In genomic region chr20:31595654-31596411, GRCh38 we compare ENCODE assay signal across 8 cellular contexts. TPM values are rescaled to one million over a fixed set of nuclear protein-coding genes. Genes with fewer than 3 reads are reported as not detected.
DNase-seq lines count a peak whose midpoint lies in the region; ATAC-seq and TF ChIP-seq lines count a peak whose summit lies in the region.

No MANE protein-coding gene starts in this region.

- peaks cover 6% of the 10 kb centered on the region for H3K27me3 Mint-ChIP-seq in CD4-positive, alpha-beta T cell

- H3K9me3 Mint-ChIP-seq in CD4-positive, alpha-beta T cell, result no peaks in the 10 kb centered on the region

- no peaks in the 10 kb centered on the region for H3K9me3 ChIP-seq in SK-N-SH
- H3K9me3 ChIP-seq in gastroesophageal sphincter, result no peaks in the 10 kb centered on the region
- no peaks in the 10 kb centered on the region for H3K9me3 ChIP-seq in psoas muscle
- no peaks in the 10 kb centered on the region for H3K9me3 ChIP-seq in CD4-positive, alpha-beta T cell (ENCODE audit: control insufficient read depth, low read length)

- H3K4me1 ChIP-seq in SK-N-SH (ENCODE audit: control insufficient read depth in 1 of 2, insufficient read depth in 2 of 2, low read depth in 1 of 2, low read length in 1 of 2) (peaks cover 6 to 10% of the 10 kb centered on the region in 2 experiments; a peak in 1 of 4 replicates), gastroesophageal sphincter (peaks cover 0 to 34% (median 0%) of the 10 kb centered on the region in 3 donors), psoas muscle (no peaks in the 10 kb centered on the region)

- POLR2A ChIA-PET in SK-N-SH (lab: Yijun Ruan, JAX), result interaction anchor here (0.7 to 3.1 kb wide), 9 partner anchors 8 to 27 kb away, joined by 3 to 51 read pairs (median 4); partner anchors contain the start of gene ID1
- POLR2A ChIA-PET in CD4-positive, alpha-beta T cell (lab: Charles Lee), result interaction anchor here (1.3 kb wide), 1 partner anchor 28 kb away, joined by 5 read pairs; no protein-coding TSS in a partner anchor

- H3K27ac Mint-ChIP-seq in CD4-positive, alpha-beta T cell, result no peak overlapping the region

- H3K36me3 ChIP-seq in SK-N-SH (replicated peaks in 1 of 2; ENCODE audit: control insufficient read depth in 1 of 2, insufficient read depth in 2 of 2, low read length in 1 of 2) (no peaks in the 10 kb centered on the region), gastroesophageal sphincter (no peaks in the 10 kb centered on the region), psoas muscle (ENCODE audit: insufficient read depth in 1 of 2, low read depth in 1 of 2) (no peaks in the 10 kb centered on the region)

- ATAC-seq in gastroesophageal sphincter (peak; percentile 94), psoas muscle (peak; percentile 57 to 83 (median 78)), HG02938 (IDR thresholded peaks at IDR 0.05; ENCODE audit: unreplicated experiment) (no peak), HG03196 (IDR thresholded peaks at IDR 0.05; ENCODE audit: unreplicated experiment) (no peak)
- no peak for ATAC-seq in CD4-positive, alpha-beta T cell (ENCODE audit: poor library complexity)

- H3K9ac ChIP-seq in SK-N-SH, result peak overlapping the region; percentile 34; the same call in 1 of the 2 replicates

- CTCF ChIA-PET in SK-N-SH (lab: Yijun Ruan, JAX), result interaction anchor here (1.2 to 33.9 kb wide), 7 partner anchors 9 to 128 kb away, joined by 3 to 1802 read pairs (median 5); partner anchors contain the start of gene ID1
- CTCF ChIA-PET in CD4-positive, alpha-beta T cell (lab: Charles Lee), result interaction anchor here (2.2 kb wide), 1 partner anchor 16 kb away, joined by 10 read pairs; no protein-coding TSS in a partner anchor

- TF ChIP-seq EP300 in SK-N-SH (IDR thresholded peaks at IDR 0.05; ENCODE audit: borderline replicate concordance in 1 of 2, low read depth in 1 of 2, low read length in 1 of 2) (peak; percentile 74 to 92), gastroesophageal sphincter (IDR thresholded peaks at IDR 0.05) (no peak)

- DNase-seq in ELR (ENCODE audit: low read depth) (peak; percentile 100), SK-N-SH (peak; percentile 90), psoas muscle (peak; percentile 83 to 86), NCI-H82 treated with DMSO at 0.1 percent for 48 hours (lab: John Stamatoyannopoulos, UW; ENCODE audit: unreplicated experiment) (no peak)
- no peak for DNase-seq in CD4-positive, alpha-beta T cell

- peaks cover 46% of the 10 kb centered on the region for H3F3A ChIP-seq in SK-N-SH (replicated peaks; ENCODE audit: insufficient read depth)

- TF ChIP-seq POLR2A in gastroesophageal sphincter (IDR thresholded peaks at IDR 0.05), result peak; percentile 9 to 14

- no peak overlapping the region for H3K4me3 Mint-ChIP-seq in CD4-positive, alpha-beta T cell

- peak overlapping the region; percentile 26; the same call in 1 of the 2 replicates for H3K4me2 ChIP-seq in SK-N-SH

- H3K4me1 Mint-ChIP-seq in CD4-positive, alpha-beta T cell (ENCODE audit: low read depth), result no peaks in the 10 kb centered on the region

- intact Hi-C loops in psoas muscle (cut with DNase I), result no loop called here
- intact Hi-C loops in CD4-positive, alpha-beta T cell (cut with DNase I, micrococcal nuclease), result no loop called here

- H3K4me3 ChIP-seq in SK-N-SH (ENCODE audit: low read depth in 2 of 2, low read length in 1 of 2) (no peak overlapping the region), gastroesophageal sphincter (no peak overlapping the region), psoas muscle (no peak overlapping the region)

- 4% methylated on average over 11 of the region's 15 CpGs for WGBS in SK-N-SH (ENCODE audit: low lambda C conversion rate)
- WGBS in gastroesophageal sphincter (ENCODE audit: low coverage in 1 of 2), 2 donors, result 47 to 55% methylated on average over 5 to 8 of the region's 15 CpGs
- WGBS in psoas muscle, 3 donors, result 36 to 39% (median 38%) methylated on average over 15 of the region's 15 CpGs

- H3K27me3 ChIP-seq in SK-N-SH (ENCODE audit: insufficient read depth) (no peaks in the 10 kb centered on the region), gastroesophageal sphincter (no peaks in the 10 kb centered on the region), psoas muscle (ENCODE audit: insufficient read depth in 3 of 3, low read length in 2 of 3) (no peaks in the 10 kb centered on the region)
- H3K27me3 ChIP-seq in CD4-positive, alpha-beta T cell (ENCODE audit: control insufficient read depth, insufficient read depth, low read length), result peaks cover 3% of the 10 kb centered on the region

- H3K27ac ChIP-seq in SK-N-SH (ENCODE audit: low read depth in 2 of 2, low read length in 1 of 2) (peak overlapping the region; percentile 86 to 91), gastroesophageal sphincter (peak overlapping the region; percentile 18 to 81 (median 79)), psoas muscle (peak overlapping the region; percentile 69)
- no peak overlapping the region for H3K27ac ChIP-seq in CD4-positive, alpha-beta T cell (ENCODE audit: low read depth, low read length)

- TF ChIP-seq RAD21 in SK-N-SH (IDR thresholded peaks at IDR 0.05; ENCODE audit: low read length), result no peak

- no peak for TF ChIP-seq CTCF in SK-N-SH (IDR thresholded peaks at IDR 0.05)
- TF ChIP-seq CTCF in gastroesophageal sphincter (IDR thresholded peaks at IDR 0.05), result no peak
- TF ChIP-seq CTCF in psoas muscle (IDR thresholded peaks at IDR 0.05), result no peak
- no peak for TF ChIP-seq CTCF in CD4-positive, alpha-beta T cell (IDR thresholded peaks at IDR 0.05)

- H3K36me3 Mint-ChIP-seq in CD4-positive, alpha-beta T cell (ENCODE audit: low read depth), result no peaks in the 10 kb centered on the region

- H2AFZ ChIP-seq in SK-N-SH (ENCODE audit: low read depth), result peak overlapping the region; percentile 70; the same call in 1 of the 2 replicates

- peaks cover 3% of the 10 kb centered on the region; the same call in 1 of the 2 replicates for H3K79me2 ChIP-seq in SK-N-SH (ENCODE audit: insufficient read depth)

- no peaks in the 10 kb centered on the region for H3K9me2 ChIP-seq in SK-N-SH

- H4K20me1 ChIP-seq in SK-N-SH (ENCODE audit: insufficient read depth), result no peaks in the 10 kb centered on the region

TF ChIP-seq in SK-N-SH, 30 proteins besides CTCF, POLR2A, EP300 and RAD21 (continues in another document):
- TF ChIP-seq FOXJ3 (CRISPR knock-in tag; IDR thresholded peaks at IDR 0.05), result peak; percentile 35; the same call in 1 of the 2 replicates
- no peak for TF ChIP-seq JUND (IDR thresholded peaks at IDR 0.05)
- no peak; the same call in 1 of the 2 replicates for TF ChIP-seq FOSL2 (IDR thresholded peaks at IDR 0.05; ENCODE audit: borderline replicate concordance, low read depth)
- no peak for TF ChIP-seq FOXM1 (IDR thresholded peaks at IDR 0.05; ENCODE audit: low read depth)
- TF ChIP-seq USF1 (IDR thresholded peaks at IDR 0.05; ENCODE audit: borderline replicate concordance, low read depth), result peak; percentile 95
- no peak for TF ChIP-seq REST (IDR thresholded peaks at IDR 0.05; ENCODE audit: low read depth, low read length)
- TF ChIP-seq NFIC (IDR thresholded peaks at IDR 0.05; ENCODE audit: borderline replicate concordance), result peak; percentile 49; the same call in 1 of the 2 replicates
- peak; percentile 77; the same call in 1 of the 2 replicates for TF ChIP-seq MEF2A (IDR thresholded peaks at IDR 0.05; ENCODE audit: borderline replicate concordance, low read depth)
- peak; percentile 64 for TF ChIP-seq CHD2 (IDR thresholded peaks at IDR 0.05; ENCODE audit: low read length, partially characterized antibody)

RNA-seq across cellular contexts. Expression of gene ID1, which starts 9.3 kb away (rescaled TPM):
- 324 and 493 TPM in 2 replicates for polyA plus RNA-seq in SK-N-SH (2012; rRNA removed)
- 194 and 301 TPM in 2 replicates for polyA plus RNA-seq in SK-N-SH (2012; cell fraction: cytosol; rRNA removed)
- polyA plus RNA-seq in SK-N-SH (2012; cell fraction: nucleus; rRNA removed), result 945 and 1,537 TPM in 2 replicates
- total RNA-seq in gastroesophageal sphincter, result 100 to 1,000 TPM; 221 to 714 (median 372) TPM
- 100 to 1,000 TPM in 2 of 4 donors, 10 to 100 TPM in 2; 25.1 to 129 (median 102) TPM for total RNA-seq in psoas muscle
- 100 to 1,000 TPM in 1 of 3 donors, 10 to 100 TPM in 2; 45.1 to 574 (median 45.2) TPM for polyA plus RNA-seq in psoas muscle
- 10 to 100 TPM; 22.8 to 24.2 TPM for total RNA-seq in CD4-positive, alpha-beta T cell

RNA-seq across cellular contexts. Expression of gene COX4I2, which starts 41.9 kb away (rescaled TPM):
- 0.21 TPM in 1 of 2 replicates, not detected in the other for polyA plus RNA-seq in SK-N-SH (2012; rRNA removed)
- 0.39 TPM in 1 of 2 replicates, not detected in the other for polyA plus RNA-seq in SK-N-SH (2012; cell fraction: cytosol; rRNA removed)
- not detected in 2 replicates for polyA plus RNA-seq in SK-N-SH (2012; cell fraction: nucleus; rRNA removed)
- total RNA-seq in gastroesophageal sphincter, result 10 to 100 TPM in 2 of 4 donors, 1 to 10 TPM in 1, not detected in 1; 4.6 to 40.9 (median 12.1) TPM
- total RNA-seq in psoas muscle, result 1 to 10 TPM; 3.5 to 8.1 (median 5.0) TPM
- 10 to 100 TPM in 2 of 3 donors, 1 to 10 TPM in 1; 7.0 to 13.2 (median 11.9) TPM for polyA plus RNA-seq in psoas muscle
- not detected for total RNA-seq in CD4-positive, alpha-beta T cell

Comparison
In these comparisons a context has a peak if more than half of its experiments do, and no peak if none do; other contexts are left out.
1. DNase-seq: peak in ELR (single experiment), SK-N-SH (single experiment) and psoas muscle (2 of 2); none in CD4-positive, alpha-beta T cell (0 of 10) and NCI-H82 treated with DMSO at 0.1 percent for 48 hours (single experiment).
2. ATAC-seq: peak in gastroesophageal sphincter (single experiment) and psoas muscle (4 of 4); none in CD4-positive, alpha-beta T cell (single experiment), HG02938 (single experiment) and HG03196 (single experiment).